Comparison of ENCODE assay signal across 24 cellular contexts in the genomic region with DNA sequence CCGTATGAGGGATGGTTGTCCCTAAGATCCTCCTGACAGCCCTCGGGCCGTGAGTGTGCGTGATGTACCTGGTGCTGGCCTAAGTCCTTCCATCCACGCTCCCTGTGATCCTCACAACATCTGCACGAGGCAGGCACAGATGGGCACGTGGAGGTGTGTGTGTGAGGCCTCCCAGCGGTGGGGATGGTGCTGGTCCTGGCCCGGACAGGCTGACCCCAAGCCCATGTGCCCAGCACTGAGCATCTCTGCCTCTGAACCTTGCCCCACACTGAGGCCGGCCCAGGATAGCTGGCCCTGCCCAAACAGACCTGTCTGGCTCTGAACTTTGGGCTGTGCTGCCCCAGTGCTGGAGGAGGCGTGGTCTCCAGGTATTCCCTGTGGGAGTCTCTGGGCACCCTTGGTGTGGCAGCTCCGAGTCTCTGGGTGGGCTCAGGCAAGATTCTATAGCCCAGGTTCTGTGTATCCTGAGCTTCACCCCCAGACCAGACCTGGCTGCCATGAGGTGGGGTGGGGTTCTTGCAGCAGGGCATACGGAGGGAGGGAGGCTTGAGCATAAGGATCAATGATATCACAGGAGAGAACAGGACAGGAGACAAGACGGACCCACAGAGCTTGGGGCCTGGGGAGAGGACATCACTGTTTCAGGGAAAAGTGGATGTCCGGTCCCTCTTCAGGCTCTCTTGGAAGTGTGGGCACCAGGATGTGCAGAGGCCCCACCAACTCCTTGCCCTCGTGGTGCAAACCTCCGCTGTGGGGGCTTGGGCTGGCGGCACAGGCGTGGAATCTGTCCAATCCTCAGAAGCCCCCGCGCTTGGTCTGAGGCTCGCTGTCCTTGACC.
DNase-seq lines count a peak whose midpoint lies in the region; ATAC-seq lines count a peak whose summit lies in the region.
"Had no signal": no experiment of that assay in that cellular context is flagged by ENCODE, and none has a peak within 500 bp of the region (broad histone marks: within the 10 kb centered on the region; RNA-seq: fewer than 3 reads in every experiment).

No MANE protein-coding gene starts in this region.

- H3K4me3 Mint-ChIP-seq in activated CD8-positive, alpha-beta memory T cell treated with anti-CD3 and anti-CD28 coated beads, Interleukin-2, amount 10 ng/mL, durations not matched to agents 7 days and 5 days, result no peak overlapping the region
- H3K4me3 Mint-ChIP-seq: brain, HFFc6, IgD-negative memory B cell, WTC11 had no signal

- H3K27ac Mint-ChIP-seq in activated CD8-positive, alpha-beta memory T cell treated with anti-CD3 and anti-CD28 coated beads, Interleukin-2, amount 10 ng/mL, durations not matched to agents 7 days and 5 days, result no peak overlapping the region
- H3K27ac Mint-ChIP-seq: brain, HFFc6, IgD-negative memory B cell, WTC11 had no signal

- CTCF ChIA-PET in activated CD8-positive, alpha-beta memory T cell treated with anti-CD3 and anti-CD28 coated beads, Interleukin-2, amount 10 ng/mL, durations not matched to agents 7 days and 5 days (lab: Charles Lee), result no interaction called here

- no peaks in the 10 kb centered on the region for H3K9me3 Mint-ChIP-seq in activated CD8-positive, alpha-beta memory T cell treated with anti-CD3 and anti-CD28 coated beads, Interleukin-2, amount 10 ng/mL, durations not matched to agents 7 days and 5 days (ENCODE audit: low read depth)
- H3K9me3 Mint-ChIP-seq: IgD-negative memory B cell, WTC11 had no signal

- no peaks in the 10 kb centered on the region for H3K4me1 Mint-ChIP-seq in activated CD8-positive, alpha-beta memory T cell treated with anti-CD3 and anti-CD28 coated beads, Interleukin-2, amount 10 ng/mL, durations not matched to agents 7 days and 5 days

- DNase-seq in activated CD8-positive, alpha-beta memory T cell treated with anti-CD3 and anti-CD28 coated beads, Interleukin-2, amount 10 ng/mL, durations not matched to agents 7 days and 5 days, result peak; percentile 16
- DNase-seq in ecto neural progenitor cell (ENCODE audit: low spot score), result peak; percentile 32
- peak; percentile 6 for DNase-seq in mucosa of gallbladder (ENCODE audit: low spot score)
- peak; percentile 2 for DNase-seq in stimulated activated CD8-positive, alpha-beta memory T cell treated with anti-CD3 and anti-CD28 coated beads, Interleukin-4, amount 100 ng/mL, for 48 hours
- no peak for DNase-seq in NCI-H187 (lab: John Stamatoyannopoulos, UW)
- DNase-seq in NCI-H524 (lab: John Stamatoyannopoulos, UW), result no peak
- no peak for DNase-seq in HuH-7.5 (ENCODE audit: low spot score)
- DNase-seq: activated CD4-positive, alpha-beta T cell treated with anti-CD3 and anti-CD28 coated beads, Interleukin-2, amount 50 U/mL, for 1 hour; Calu3; esophagus squamous epithelium; HFFc6; hippocampal formation; left ventricle myocardium inferior; mucosa of descending colon; NCI-H1105; NCI-H2029 treated with DMSO at 0.1 percent for 48 hours; NCI-H82; small intestine; stimulated activated CD4-positive, alpha-beta T cell treated with anti-CD3 and anti-CD28 coated beads, Interleukin-2, amount 100 ng/mL, for 24 hours had no signal

- no peak for ATAC-seq in activated CD8-positive, alpha-beta memory T cell treated with anti-CD3 and anti-CD28 coated beads, Interleukin-2, amount 10 ng/mL, durations not matched to agents 7 days and 5 days
- ATAC-seq in GM19397 (IDR thresholded peaks at IDR 0.05; ENCODE audit: unreplicated experiment), result no peak
- ATAC-seq: GM12878, mucosa of descending colon, WTC11 had no signal

- H3K27me3 Mint-ChIP-seq in activated CD8-positive, alpha-beta memory T cell treated with anti-CD3 and anti-CD28 coated beads, Interleukin-2, amount 10 ng/mL, durations not matched to agents 7 days and 5 days, result no peaks in the 10 kb centered on the region

- H3K36me3 Mint-ChIP-seq in activated CD8-positive, alpha-beta memory T cell treated with anti-CD3 and anti-CD28 coated beads, Interleukin-2, amount 10 ng/mL, durations not matched to agents 7 days and 5 days, result no peaks in the 10 kb centered on the region
- H3K36me3 Mint-ChIP-seq: brain, IgD-negative memory B cell, WTC11 had no signal

Comparison
In these comparisons a context has a peak if more than half of its experiments do, and no peak if none do; other contexts are left out.
1. DNase-seq: peak in activated CD8-positive, alpha-beta memory T cell treated with anti-CD3 and anti-CD28 coated beads, Interleukin-2, amount 10 ng/mL, durations not matched to agents 7 days and 5 days (single experiment), ecto neural progenitor cell (single experiment), mucosa of gallbladder (single experiment) and stimulated activated CD8-positive, alpha-beta memory T cell treated with anti-CD3 and anti-CD28 coated beads, Interleukin-4, amount 100 ng/mL, for 48 hours (single experiment); none in NCI-H187 (0 of 2), NCI-H524 (0 of 2) and HuH-7.5 (single experiment).